Comparison of ENCODE assay signal across 22 cellular contexts in genomic region chr2:190942697-190943096, GRCh38.
"Had no signal": no experiment of that assay in that cellular context is flagged by ENCODE, and none has a peak within 500 bp of the region (broad histone marks: within the 10 kb centered on the region; RNA-seq: fewer than 3 reads in every experiment).

No MANE protein-coding gene starts in this region.

- H3K4me3 ChIP-seq: dorsolateral prefrontal cortex, hepatocyte, lung, psoas muscle, spleen had no signal

- H2AFZ ChIP-seq: hepatocyte had no signal

- H3K79me2 ChIP-seq: hepatocyte had no signal

- H3K27ac ChIP-seq: dorsolateral prefrontal cortex, hepatocyte, psoas muscle, spleen had no signal

- DNase-seq: cortex of kidney; dorsolateral prefrontal cortex; effector CD8-positive, alpha-beta T cell; foreskin melanocyte; head of caudate nucleus; kidney; left cardiac atrium; left ventricle myocardium superior; mesendoderm; naive thymus-derived CD4-positive, alpha-beta T cell; nephron progenitor cell; psoas muscle; retina; spleen; stimulated activated CD4-positive, alpha-beta T cell treated with anti-CD3 and anti-CD28 coated beads, Interleukin-2, amount 100 ng/mL, for 24 hours; stimulated activated CD4-positive, alpha-beta T cell treated with anti-CD3 and anti-CD28 coated beads, Interleukin-4, amount 100 ng/mL, for 4 hours; stimulated activated naive CD4-positive, alpha-beta T cell treated with Interleukin-2 at 50 U/mL for 16 hours; trophoblast cell had no signal

- H3K9me3 ChIP-seq: psoas muscle, spleen had no signal

- H3K27me3 Mint-ChIP-seq: naive thymus-derived CD4-positive, alpha-beta T cell had no signal

- H3K4me2 ChIP-seq: hepatocyte had no signal

- H3K27ac Mint-ChIP-seq: naive thymus-derived CD4-positive, alpha-beta T cell; nephron progenitor cell had no signal

- H3K4me3 Mint-ChIP-seq: naive thymus-derived CD4-positive, alpha-beta T cell; nephron progenitor cell had no signal

- H3K27me3 ChIP-seq: dorsolateral prefrontal cortex, hepatocyte, spleen had no signal

- H3K4me1 Mint-ChIP-seq: nephron progenitor cell had no signal

- H3K9me3 Mint-ChIP-seq: naive thymus-derived CD4-positive, alpha-beta T cell; nephron progenitor cell had no signal

- H3K36me3 ChIP-seq: spleen had no signal

- ATAC-seq: left cardiac atrium; left ventricle myocardium superior; naive thymus-derived CD4-positive, alpha-beta T cell; psoas muscle; sciatic nerve had no signal

- FAIRE-seq: kidney, urothelium cell line had no signal
